ENCODE assay signal across 8 cellular contexts in genomic region chr7:30136339-30136738, GRCh38. TPM values are rescaled to one million over a fixed set of nuclear protein-coding genes. Genes with fewer than 3 reads are reported as not detected.
DNase-seq lines count a peak whose midpoint lies in the region; ATAC-seq and TF ChIP-seq lines count a peak whose summit lies in the region.

No MANE protein-coding gene starts in this region.

- H3K79me2 ChIP-seq in ACC112 (ENCODE audit: control insufficient read depth, insufficient read depth, low read length, unreplicated experiment) = peaks cover 11% of the 10 kb centered on the region

- no peaks in the 10 kb centered on the region for H3K9me3 Mint-ChIP-seq in chondrocyte (ENCODE audit: low read depth)

- intact Hi-C loops in mucosa of descending colon (cut with DNase I, micrococcal nuclease) = no loop called here

- peaks cover 14% of the 10 kb centered on the region for H3K4me1 Mint-ChIP-seq in chondrocyte (ENCODE audit: low read depth)

- H3K9ac ChIP-seq in HUES6 (ENCODE audit: low read length) = peak overlapping the region; percentile 54

- peak overlapping the region; percentile 80 for H3K4me3 ChIP-seq in ACC112 (ENCODE audit: low read depth, low read length)
- peak overlapping the region; percentile 98 for H3K4me3 ChIP-seq in HUES6 (ENCODE audit: low read depth, low read length)
- H3K4me3 ChIP-seq in mucosa of descending colon = peak overlapping the region; percentile 72

- H3K36me3 Mint-ChIP-seq in chondrocyte (ENCODE audit: low read depth) = no peaks in the 10 kb centered on the region

- no peaks in the 10 kb centered on the region for H3K27me3 Mint-ChIP-seq in chondrocyte (ENCODE audit: low read depth)

- peak overlapping the region; percentile 92 for H2AFZ ChIP-seq in ACC112 (ENCODE audit: low read length, unreplicated experiment)

- peaks cover 3% of the 10 kb centered on the region for H3K4me1 ChIP-seq in ACC112 (ENCODE audit: control insufficient read depth, insufficient read depth, low read length, unreplicated experiment)
- peaks cover 6% of the 10 kb centered on the region; the same call in 1 of the 2 replicates for H3K4me1 ChIP-seq in HUES6 (ENCODE audit: control insufficient read depth, insufficient read depth, low read length)
- H3K4me1 ChIP-seq in mucosa of descending colon (ENCODE audit: low read depth) = no peaks in the 10 kb centered on the region

- TF ChIP-seq CTCF in chondrocyte (IDR thresholded peaks at IDR 0.05) = no peak
- TF ChIP-seq CTCF in mucosa of descending colon (IDR thresholded peaks at IDR 0.05) = no peak

- no peak overlapping the region for H3K27ac Mint-ChIP-seq in chondrocyte (ENCODE audit: unreplicated experiment)

- H3K36me3 ChIP-seq in ACC112 (ENCODE audit: insufficient read depth, low read length) (no peaks in the 10 kb centered on the region), HUES6 (ENCODE audit: control insufficient read depth, insufficient read depth, low read length) (no peaks in the 10 kb centered on the region), mucosa of descending colon (ENCODE audit: low read depth) (no peaks in the 10 kb centered on the region)

- no peaks in the 10 kb centered on the region for H3K27me3 ChIP-seq in ACC112 (ENCODE audit: insufficient read depth, low read length)
- H3K27me3 ChIP-seq in HUES6 (ENCODE audit: control insufficient read depth, insufficient read depth, low read length) = peaks cover 32% of the 10 kb centered on the region

- peak overlapping the region; percentile 81 for H3K4me3 Mint-ChIP-seq in chondrocyte (ENCODE audit: unreplicated experiment)

- H3K9me3 ChIP-seq in HUES6 (ENCODE audit: control insufficient read depth, insufficient read depth, low read depth, low read length) (no peaks in the 10 kb centered on the region), mucosa of descending colon (no peaks in the 10 kb centered on the region)

- H3K27ac ChIP-seq in ACC112 (ENCODE audit: low read depth, low read length) (no peak overlapping the region), HUES6 (ENCODE audit: low read depth, low read length) (no peak overlapping the region)

- ATAC-seq in mucosa of descending colon (no peak), HG03521 (IDR thresholded peaks at IDR 0.05; ENCODE audit: unreplicated experiment) (no peak), HG03442 (IDR thresholded peaks at IDR 0.05; ENCODE audit: unreplicated experiment) (no peak)

- DNase-seq in chondrocyte (ENCODE audit: low spot score) (no peak), mucosa of descending colon (peak in 1 of 3 donors; percentile 55), DMS153 (lab: John Stamatoyannopoulos, UW) (no peak)
- DNase-seq in stimulated activated CD4-positive, alpha-beta T cell treated with anti-CD3 and anti-CD28 coated beads, Interleukin-15, amount 100 ng/mL, for 24 hours = no peak

RNA-seq across cellular contexts. Expression of gene MTURN, which starts 1.6 kb away (rescaled TPM):
- total RNA-seq in chondrocyte = 14.9 to 19.8 TPM (median 15.7 TPM) in 3 replicates
- 10 to 100 TPM in 1 of 3 donors, 1 to 10 TPM in 2; 7.2 to 62.0 (median 9.7) TPM for total RNA-seq in mucosa of descending colon
